Comparison of ENCODE assay signal across 22 cellular contexts in the genomic region with DNA sequence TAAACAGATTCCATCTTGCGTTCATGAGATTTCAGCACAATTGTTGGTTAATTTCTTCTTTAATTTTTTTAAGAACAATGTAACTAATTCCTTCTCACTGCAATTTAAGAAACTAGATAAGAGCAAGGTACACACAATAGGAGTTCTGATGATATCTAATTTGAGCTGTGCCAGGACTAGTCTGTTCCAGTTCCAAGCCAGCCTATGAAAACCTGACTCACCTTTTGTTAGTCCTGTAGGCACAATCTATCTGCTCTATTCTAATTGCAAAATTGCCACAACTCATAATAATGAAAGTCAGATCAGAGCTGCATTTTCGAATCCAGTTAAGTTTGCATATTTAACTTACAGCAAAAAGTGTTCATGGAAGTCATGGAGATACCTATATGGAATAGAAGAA.
"Had no signal": no experiment of that assay in that cellular context is flagged by ENCODE, and none has a peak within 500 bp of the region (broad histone marks: within the 10 kb centered on the region; RNA-seq: fewer than 3 reads in every experiment).

No MANE protein-coding gene starts in this region.

- ATAC-seq: gastroesophageal sphincter, left lobe of liver, pancreas, psoas muscle, right cardiac atrium had no signal

- DNase-seq: activated CD4-positive, alpha-beta memory T cell treated with anti-CD3 and anti-CD28 coated beads for 36 hours; activated CD4-positive, alpha-beta T cell treated with anti-CD3 and anti-CD28 coated beads for 4 hours; activated CD4-positive, CD25-positive, alpha-beta regulatory T cell; activated effector memory CD4-positive, alpha-beta T cell treated with anti-CD3 and anti-CD28 coated beads, Interleukin-2, amount 50 U/mL, for 16 hours; activated naive CD4-positive, alpha-beta T cell treated with anti-CD3 and anti-CD28 coated beads, Interleukin-2, amount 50 U/mL, for 16 hours; aorta; central memory CD4-positive, alpha-beta T cell; effector memory CD4-positive, alpha-beta T cell; head of caudate nucleus; islet precursor cell; pancreas; psoas muscle; right cardiac atrium; stimulated activated CD4-positive, alpha-beta T cell treated with anti-CD3 and anti-CD28 coated beads, Interleukin-4, amount 100 ng/mL, for 24 hours; stimulated activated naive CD4-positive, alpha-beta T cell treated with Interleukin-2 at 50 U/mL for 16 hours had no signal

- H3K4me1 ChIP-seq: pancreas, psoas muscle, vagina had no signal

- H3K27ac ChIP-seq: esophagus muscularis mucosa, gastroesophageal sphincter, neutrophil, pancreas, psoas muscle, thoracic aorta, vagina had no signal

- H3K9me3 ChIP-seq: esophagus muscularis mucosa, gastroesophageal sphincter, neutrophil, pancreas, psoas muscle, thoracic aorta, vagina had no signal

- H3K27me3 ChIP-seq: esophagus muscularis mucosa, gastroesophageal sphincter, neutrophil, pancreas, vagina had no signal

- H3K4me3 ChIP-seq: esophagus muscularis mucosa, gastroesophageal sphincter, lung, pancreas, psoas muscle, thoracic aorta, vagina had no signal

- H3K36me3 ChIP-seq: esophagus muscularis mucosa, gastroesophageal sphincter, neutrophil, pancreas, thoracic aorta, vagina had no signal
